1 cellular context compared by ENCODE assay signal in genomic region chr6:29517245-29517644, GRCh38.
TF ChIP-seq lines count a peak whose summit lies in the region.

No MANE protein-coding gene starts in this region.

TF ChIP-seq in H1, 55 proteins besides CTCF, POLR2A, EP300 and RAD21:
- TF ChIP-seq TBP (IDR thresholded peaks at IDR 0.05; ENCODE audit: low read depth, low read length) (no peak), RXRA (IDR thresholded peaks at IDR 0.05; ENCODE audit: insufficient read depth, low read depth, low read length) (no peak), POLR2AphosphoS5 (IDR thresholded peaks at IDR 0.05; ENCODE audit: low read depth, low read length) (no peak), ATF2 (IDR thresholded peaks at IDR 0.05; ENCODE audit: low read length) (no peak), FOSL1 (IDR thresholded peaks at IDR 0.05; ENCODE audit: insufficient read depth, low read depth, low read length) (no peak), TAF1 (IDR thresholded peaks at IDR 0.05; ENCODE audit: low read depth, low read length) (no peak), SIRT6 (IDR thresholded peaks at IDR 0.05; ENCODE audit: low read length) (no peak), MAFK (IDR thresholded peaks at IDR 0.05; ENCODE audit: low read depth, low read length) (no peak), HDAC6 (IDR thresholded peaks at IDR 0.05; ENCODE audit: low read depth, low read length) (no peak), CHD1 (IDR thresholded peaks at IDR 0.05; ENCODE audit: low read depth, low read length) (no peak), CBX5 (IDR thresholded peaks at IDR 0.05; ENCODE audit: low read depth, low read length) (no peak)
